ENCODE assay signal across 16 cellular contexts in the genomic region with DNA sequence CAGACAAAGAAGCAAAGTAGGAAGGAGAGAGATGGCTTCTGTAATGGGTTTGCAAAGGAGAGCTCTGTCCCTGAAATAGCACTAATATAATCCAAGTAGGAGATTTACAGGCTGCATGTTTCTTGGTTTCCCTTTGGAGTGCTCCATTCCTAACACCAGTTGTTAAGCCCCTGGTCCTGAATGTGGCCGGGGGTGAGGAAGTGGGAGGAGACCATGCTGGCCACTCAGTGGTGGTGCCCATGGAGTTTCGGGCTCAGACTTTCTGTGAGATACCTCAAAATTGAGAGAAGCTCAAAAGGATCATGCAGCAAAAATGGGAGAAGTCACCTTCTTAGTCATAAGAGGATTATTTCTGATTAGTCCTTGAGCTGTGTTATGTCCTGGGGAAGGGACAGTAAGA.
DNase-seq lines count a peak whose midpoint lies in the region; ATAC-seq and TF ChIP-seq lines count a peak whose summit lies in the region.
"Had no signal": no experiment of that assay in that cellular context is flagged by ENCODE, and none has a peak within 500 bp of the region (broad histone marks: within the 10 kb centered on the region; RNA-seq: fewer than 3 reads in every experiment).

No MANE protein-coding gene starts in this region.

- ATAC-seq in T-helper 17 cell, result no peak
- ATAC-seq in stimulated activated naive CD8-positive, alpha-beta T cell treated with anti-CD3 and anti-CD28 coated beads, Interleukin-15, amount 100 ng/mL, for 72 hours, result no peak
- ATAC-seq in HG03175 (IDR thresholded peaks at IDR 0.05; ENCODE audit: unreplicated experiment), result no peak

- peaks cover 11% of the 10 kb centered on the region for H3K4me1 ChIP-seq in effector memory CD4-positive, alpha-beta T cell (ENCODE audit: control insufficient read depth, insufficient read depth, low read length, poor library complexity, severe bottlenecking)
- no peaks in the 10 kb centered on the region for H3K4me1 ChIP-seq in ovary (ENCODE audit: insufficient read depth)

- no peaks in the 10 kb centered on the region for H3K9me3 Mint-ChIP-seq in activated naive CD4-positive, alpha-beta T cell treated with anti-CD3 and anti-CD28 coated beads, Interleukin-2, amount 50 U/mL, for 24 hours
- H3K9me3 Mint-ChIP-seq in stimulated activated naive CD8-positive, alpha-beta T cell treated with anti-CD3 and anti-CD28 coated beads, Interleukin-15, amount 100 ng/mL, for 72 hours, result no peaks in the 10 kb centered on the region
- H3K9me3 Mint-ChIP-seq: HFFc6 had no signal

- no peak for DNase-seq in activated naive CD4-positive, alpha-beta T cell treated with anti-CD3 and anti-CD28 coated beads, Interleukin-2, amount 50 U/mL, for 16 hours
- DNase-seq in T-helper 17 cell, result no peak
- DNase-seq in effector memory CD4-positive, alpha-beta T cell, result no peak
- no peak for DNase-seq in stimulated activated naive CD8-positive, alpha-beta T cell treated with anti-CD3 and anti-CD28 coated beads, Interleukin-15, amount 100 ng/mL, for 72 hours
- no peak for DNase-seq in ovary
- no peak for DNase-seq in NCI-H2196 treated with DMSO at 0.1 percent for 48 hours (lab: John Stamatoyannopoulos, UW; ENCODE audit: unreplicated experiment)
- DNase-seq: aorta, GDM1, HFFc6, hypothalamus, mesendoderm, NCI-H1417, NCI-H69, substantia nigra had no signal

- intact Hi-C loops in ovary (cut with DNase I), result no loop called here

- peaks cover 5% of the 10 kb centered on the region for H3K36me3 ChIP-seq in effector memory CD4-positive, alpha-beta T cell (ENCODE audit: control insufficient read depth, insufficient read depth, low read length)
- no peaks in the 10 kb centered on the region for H3K36me3 ChIP-seq in ovary

- H3K27ac Mint-ChIP-seq in activated naive CD4-positive, alpha-beta T cell treated with anti-CD3 and anti-CD28 coated beads, Interleukin-2, amount 50 U/mL, for 24 hours, result peak overlapping the region; percentile 97
- H3K27ac Mint-ChIP-seq in T-helper 17 cell, result peak overlapping the region; percentile 100
- H3K27ac Mint-ChIP-seq in stimulated activated naive CD8-positive, alpha-beta T cell treated with anti-CD3 and anti-CD28 coated beads, Interleukin-15, amount 100 ng/mL, for 72 hours, result peak overlapping the region; percentile 95 to 96
- H3K27ac Mint-ChIP-seq: HFFc6 had no signal

- no peak for TF ChIP-seq POLR2A in ovary (IDR thresholded peaks at IDR 0.05)

- no peak for TF ChIP-seq EP300 in ovary (IDR thresholded peaks at IDR 0.05)

- H3K4me3 ChIP-seq in effector memory CD4-positive, alpha-beta T cell (ENCODE audit: insufficient read depth, low read depth, low read length, poor library complexity, severe bottlenecking), result peak overlapping the region; percentile 35
- no peak overlapping the region for H3K4me3 ChIP-seq in ovary

- no peaks in the 10 kb centered on the region for H3K27me3 Mint-ChIP-seq in activated naive CD4-positive, alpha-beta T cell treated with anti-CD3 and anti-CD28 coated beads, Interleukin-2, amount 50 U/mL, for 24 hours
- no peaks in the 10 kb centered on the region for H3K27me3 Mint-ChIP-seq in T-helper 17 cell
- no peaks in the 10 kb centered on the region for H3K27me3 Mint-ChIP-seq in stimulated activated naive CD8-positive, alpha-beta T cell treated with anti-CD3 and anti-CD28 coated beads, Interleukin-15, amount 100 ng/mL, for 72 hours

- no peaks in the 10 kb centered on the region for H3K9me3 ChIP-seq in T-helper 17 cell (ENCODE audit: control insufficient read depth, low read length, poor library complexity, severe bottlenecking)
- H3K9me3 ChIP-seq in effector memory CD4-positive, alpha-beta T cell (ENCODE audit: control insufficient read depth, low read length), result no peaks in the 10 kb centered on the region
- H3K9me3 ChIP-seq in ovary, result no peaks in the 10 kb centered on the region

- peaks cover 32% of the 10 kb centered on the region for H3K4me1 Mint-ChIP-seq in activated naive CD4-positive, alpha-beta T cell treated with anti-CD3 and anti-CD28 coated beads, Interleukin-2, amount 50 U/mL, for 24 hours
- H3K4me1 Mint-ChIP-seq in T-helper 17 cell, result peaks cover 20% of the 10 kb centered on the region
- H3K4me1 Mint-ChIP-seq in stimulated activated naive CD8-positive, alpha-beta T cell treated with anti-CD3 and anti-CD28 coated beads, Interleukin-15, amount 100 ng/mL, for 72 hours, result peaks cover 17% of the 10 kb centered on the region

- H3K36me3 Mint-ChIP-seq in activated naive CD4-positive, alpha-beta T cell treated with anti-CD3 and anti-CD28 coated beads, Interleukin-2, amount 50 U/mL, for 24 hours, result peaks cover 40% of the 10 kb centered on the region
- peaks cover 4% of the 10 kb centered on the region for H3K36me3 Mint-ChIP-seq in T-helper 17 cell (ENCODE audit: low read depth)

- H3K27ac ChIP-seq in effector memory CD4-positive, alpha-beta T cell (ENCODE audit: insufficient read depth, low read length, poor library complexity, severe bottlenecking), result peak overlapping the region; percentile 83
- H3K27ac ChIP-seq in ovary, result no peak overlapping the region

- H3K4me3 Mint-ChIP-seq in activated naive CD4-positive, alpha-beta T cell treated with anti-CD3 and anti-CD28 coated beads, Interleukin-2, amount 50 U/mL, for 24 hours, result peak overlapping the region; percentile 87
- H3K4me3 Mint-ChIP-seq in T-helper 17 cell, result peak overlapping the region; percentile 85
- peak overlapping the region; percentile 88 to 90 for H3K4me3 Mint-ChIP-seq in stimulated activated naive CD8-positive, alpha-beta T cell treated with anti-CD3 and anti-CD28 coated beads, Interleukin-15, amount 100 ng/mL, for 72 hours
- H3K4me3 Mint-ChIP-seq: HFFc6 had no signal

- TF ChIP-seq CTCF in ovary (IDR thresholded peaks at IDR 0.05), result no peak

- 80 to 91% (median 89%) methylated on average over 2 of the region's 2 CpGs for WGBS in ovary, 3 donors

- no peaks in the 10 kb centered on the region for H3K27me3 ChIP-seq in effector memory CD4-positive, alpha-beta T cell (replicated peaks; ENCODE audit: control insufficient read depth, insufficient read depth, low read length, poor library complexity, severe bottlenecking)
- no peaks in the 10 kb centered on the region for H3K27me3 ChIP-seq in ovary
